Comparison of ENCODE assay signal across 8 cellular contexts in the genomic region with DNA sequence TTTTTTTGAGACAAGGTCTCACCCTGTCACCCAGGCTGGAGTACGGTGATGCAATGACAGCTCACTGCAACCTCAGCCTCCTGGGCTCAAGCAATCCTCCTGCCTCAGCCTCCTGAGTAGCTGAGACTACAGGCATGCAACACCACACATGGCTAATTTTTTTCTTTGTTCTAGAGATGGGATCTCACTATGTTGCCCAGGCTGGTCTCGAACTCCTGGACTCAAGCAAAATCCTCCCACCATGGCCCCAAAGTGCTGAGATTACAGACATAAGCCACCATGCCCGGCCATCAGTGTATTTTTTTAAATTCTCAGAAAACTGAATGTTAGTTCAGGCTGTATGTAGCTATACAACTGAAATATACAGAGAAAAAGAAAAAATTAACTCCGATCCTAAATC.
"Had no signal": no experiment of that assay in that cellular context is flagged by ENCODE, and none has a peak within 500 bp of the region (broad histone marks: within the 10 kb centered on the region; RNA-seq: fewer than 3 reads in every experiment).

No MANE protein-coding gene starts in this region.

- H2AFZ ChIP-seq: GM23248 had no signal

- DNase-seq: GM23248, GOT3, H7, IMR-90, KBM-7 had no signal

- H3K4me3 ChIP-seq: GM23248, HAP-1 had no signal

- H3K27ac ChIP-seq: GM23248, HL-60 had no signal

- H3K36me3 ChIP-seq: HAP-1 had no signal

- H3K9ac ChIP-seq: GM23248 had no signal

- ATAC-seq: HCT116 had no signal

- H3K9me3 ChIP-seq: HAP-1 had no signal
